Comparison of ENCODE assay signal across 9 cellular contexts in the genomic region with DNA sequence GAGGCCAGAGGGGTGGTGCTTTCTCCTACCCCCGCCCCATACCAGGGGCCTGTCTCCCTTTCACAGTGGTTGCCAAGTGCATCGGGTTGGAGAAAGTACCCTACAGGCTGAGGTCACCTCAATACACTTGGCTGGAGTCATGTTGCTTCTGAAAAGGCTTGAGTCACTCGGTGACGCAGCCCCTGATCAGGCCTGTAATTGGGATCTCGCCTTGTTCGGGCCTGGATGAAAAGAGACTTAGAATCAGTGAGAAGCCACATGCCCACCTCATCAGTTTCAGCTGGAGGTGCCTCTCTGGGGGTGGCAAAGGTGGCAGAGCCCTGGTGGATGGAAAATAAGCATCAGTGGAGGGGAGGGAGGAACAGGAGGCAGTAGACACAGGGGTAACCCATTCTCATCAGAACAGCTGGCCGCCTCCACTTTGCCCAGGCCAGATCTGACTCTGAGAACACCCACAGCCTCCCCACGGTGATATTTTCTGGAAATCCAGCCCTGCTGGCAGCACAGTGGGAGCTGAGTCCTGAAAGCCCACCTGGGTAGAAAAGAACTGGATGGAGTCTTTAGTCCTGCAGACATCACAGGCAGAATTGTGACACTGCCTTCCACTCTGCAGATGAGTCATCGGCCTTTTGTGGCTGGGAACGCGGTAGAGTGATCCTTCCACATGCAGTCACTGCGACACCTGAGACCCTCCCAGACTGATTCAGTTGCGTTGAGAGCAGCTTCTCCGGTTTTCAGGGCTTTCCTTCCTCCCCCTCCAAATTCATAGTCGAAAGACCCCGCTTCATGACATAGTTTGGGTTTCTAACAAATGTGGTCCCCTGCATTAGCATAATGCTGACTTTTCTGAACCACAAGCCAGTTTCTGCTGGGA.
DNase-seq lines count a peak whose midpoint lies in the region; TF ChIP-seq lines count a peak whose summit lies in the region.
"Had no signal": no experiment of that assay in that cellular context is flagged by ENCODE, and none has a peak within 500 bp of the region (broad histone marks: within the 10 kb centered on the region; RNA-seq: fewer than 3 reads in every experiment).

No MANE protein-coding gene starts in this region.

- H3K4me3 ChIP-seq in GM23248: peak overlapping the region; percentile 40; the same call in 1 of the 2 replicates
- no peak overlapping the region for H3K4me3 ChIP-seq in Loucy (ENCODE audit: low read length, poor library complexity, severe bottlenecking)
- no peak overlapping the region for H3K4me3 ChIP-seq in effector memory CD4-positive, alpha-beta T cell (ENCODE audit: insufficient read depth, low read depth, low read length, poor library complexity, severe bottlenecking)
- H3K4me3 ChIP-seq in neuronal stem cell (ENCODE audit: low read length in 2 of 2): no peak overlapping the region
- H3K4me3 ChIP-seq: dorsolateral prefrontal cortex had no signal

- H3K9me3 Mint-ChIP-seq in type B pancreatic cell: peaks cover 11% of the 10 kb centered on the region

- H3K9ac ChIP-seq in GM23248: peak overlapping the region; percentile 90
- H3K9ac ChIP-seq in Loucy (ENCODE audit: low read depth, low read length, poor library complexity, severe bottlenecking): no peak overlapping the region
- no peak overlapping the region for H3K9ac ChIP-seq in neuronal stem cell (ENCODE audit: low read depth, low read length, poor library complexity)

- H3K27me3 ChIP-seq in GM23248 (replicated peaks; ENCODE audit: insufficient read depth): no peaks in the 10 kb centered on the region
- peaks cover 36% of the 10 kb centered on the region for H3K27me3 ChIP-seq in Loucy (ENCODE audit: insufficient read depth, low read length, poor library complexity, severe bottlenecking)
- no peaks in the 10 kb centered on the region for H3K27me3 ChIP-seq in effector memory CD4-positive, alpha-beta T cell (replicated peaks; ENCODE audit: control insufficient read depth, insufficient read depth, low read length, poor library complexity, severe bottlenecking)
- no peaks in the 10 kb centered on the region for H3K27me3 ChIP-seq in neuronal stem cell (ENCODE audit: control insufficient read depth in 3 of 3, insufficient read depth in 3 of 3, low read depth in 1 of 3, low read length in 3 of 3)
- H3K27me3 ChIP-seq: dorsolateral prefrontal cortex had no signal

- H2AFZ ChIP-seq in GM23248: no peak overlapping the region
- H2AFZ ChIP-seq in Loucy (ENCODE audit: low read length): no peak overlapping the region
- H2AFZ ChIP-seq in neuronal stem cell (ENCODE audit: low read length): peak overlapping the region; percentile 3

- H3K4me1 Mint-ChIP-seq in type B pancreatic cell (ENCODE audit: unreplicated experiment): peaks cover 56% of the 10 kb centered on the region

- 10% methylated on average over 16 of the region's 16 CpGs for WGBS in GM23248 (ENCODE audit: low coverage in 1 of 2, low lambda C conversion rate in 2 of 2, missing lambda C conversion rate in 2 of 2), 2 experiments
- no CpG with 5 or more reads among the region's 16 CpGs for WGBS in neuronal stem cell (ENCODE audit: extremely low coverage in 2 of 2, insufficient read length in 2 of 2, insufficient replicate concordance in 1 of 2), 2 donors

- no peak overlapping the region for H2BK12ac ChIP-seq in neuronal stem cell (ENCODE audit: low read length)

- in situ Hi-C loops in GM23248 (cut with MboI): no loop called here

- H3K23ac ChIP-seq in neuronal stem cell (ENCODE audit: low read depth, low read length, poor library complexity): no peak overlapping the region

- H3K79me1 ChIP-seq in neuronal stem cell (ENCODE audit: low read depth, low read length): peaks cover 5% of the 10 kb centered on the region

- no peak overlapping the region for H2BK120ac ChIP-seq in neuronal stem cell (ENCODE audit: low read depth, low read length)

- no peak overlapping the region for H3K14ac ChIP-seq in neuronal stem cell (ENCODE audit: low read length)

- H3K27ac Mint-ChIP-seq in type B pancreatic cell: peak overlapping the region; percentile 67

- H3K4me1 ChIP-seq in GM23248 (ENCODE audit: insufficient read depth) (peaks cover 38% of the 10 kb centered on the region), Loucy (ENCODE audit: insufficient read depth, low read length, poor library complexity, severe bottlenecking) (peaks cover 36% of the 10 kb centered on the region), neuronal stem cell (ENCODE audit: control insufficient read depth in 2 of 2, insufficient read depth in 1 of 2, low read depth in 1 of 2, low read length in 2 of 2) (peaks cover 44 to 57% of the 10 kb centered on the region in 2 donors)
- peaks cover 33% of the 10 kb centered on the region for H3K4me1 ChIP-seq in effector memory CD4-positive, alpha-beta T cell (ENCODE audit: control insufficient read depth, insufficient read depth, low read length, poor library complexity, severe bottlenecking)

- H3K36me3 ChIP-seq in GM23248 (ENCODE audit: low read depth) (no peaks in the 10 kb centered on the region), Loucy (ENCODE audit: insufficient read depth, low read length) (no peaks in the 10 kb centered on the region), neuronal stem cell (replicated peaks in 1 of 2; ENCODE audit: control insufficient read depth in 2 of 2, insufficient read depth in 2 of 2, low read length in 2 of 2) (no peaks in the 10 kb centered on the region)
- no peaks in the 10 kb centered on the region for H3K36me3 ChIP-seq in effector memory CD4-positive, alpha-beta T cell (ENCODE audit: control insufficient read depth, insufficient read depth, low read length)

- H2BK15ac ChIP-seq in neuronal stem cell (ENCODE audit: low read length): no peak overlapping the region

- H2BK5ac ChIP-seq in neuronal stem cell (ENCODE audit: low read length): no peak overlapping the region

- peak overlapping the region; percentile 72 for H3K4me2 ChIP-seq in GM23248 (ENCODE audit: unreplicated experiment)
- H3K4me2 ChIP-seq in Loucy (ENCODE audit: low read depth, low read length, poor library complexity, severe bottlenecking): peak overlapping the region; percentile 39
- H3K4me2 ChIP-seq in neuronal stem cell (ENCODE audit: insufficient read depth, low read length, poor library complexity, severe bottlenecking): no peak overlapping the region

- H3K4me3 Mint-ChIP-seq in type B pancreatic cell: no peak overlapping the region

- no peaks in the 10 kb centered on the region for H3K9me3 ChIP-seq in GM23248 (ENCODE audit: low read depth)
- no peaks in the 10 kb centered on the region for H3K9me3 ChIP-seq in Loucy (ENCODE audit: insufficient read depth, low read depth, low read length)
- no peaks in the 10 kb centered on the region for H3K9me3 ChIP-seq in effector memory CD4-positive, alpha-beta T cell (ENCODE audit: control insufficient read depth, low read length)
- no peaks in the 10 kb centered on the region for H3K9me3 ChIP-seq in neuronal stem cell (replicated peaks in 1 of 2; ENCODE audit: control insufficient read depth in 2 of 2, insufficient read depth in 1 of 2, low read depth in 1 of 2, low read length in 2 of 2)

- H3K4ac ChIP-seq in neuronal stem cell (ENCODE audit: low read length): no peak overlapping the region

- peak overlapping the region; percentile 36 for H2AK5ac ChIP-seq in neuronal stem cell (ENCODE audit: low read depth, low read length)

- no peaks in the 10 kb centered on the region for H3K36me3 Mint-ChIP-seq in type B pancreatic cell

- H4K8ac ChIP-seq in neuronal stem cell (ENCODE audit: low read depth, low read length): no peak overlapping the region

- TF ChIP-seq CTCF in Loucy (conservative IDR thresholded peaks at IDR 0.05; ENCODE audit: low read length): no peak
- TF ChIP-seq CTCF in type B pancreatic cell (conservative IDR thresholded peaks at IDR 0.05): no peak

- H3K27ac ChIP-seq in GM23248: peak overlapping the region; percentile 99
- no peak overlapping the region for H3K27ac ChIP-seq in effector memory CD4-positive, alpha-beta T cell (ENCODE audit: insufficient read depth, low read length, poor library complexity, severe bottlenecking)
- peak overlapping the region; percentile 35 for H3K27ac ChIP-seq in neuronal stem cell (replicated peaks; ENCODE audit: low read length)

- no peaks in the 10 kb centered on the region for H3K27me3 Mint-ChIP-seq in type B pancreatic cell

- H4K91ac ChIP-seq in neuronal stem cell (ENCODE audit: low read depth, low read length, poor library complexity): no peak overlapping the region

- H3K79me2 ChIP-seq in GM23248 (ENCODE audit: insufficient read depth) (peaks cover 63% of the 10 kb centered on the region), Loucy (ENCODE audit: insufficient read depth, low read length) (peaks cover 11% of the 10 kb centered on the region; the same call in 1 of the 2 replicates)

- H3F3A ChIP-seq in GM23248 (ENCODE audit: insufficient read depth): peaks cover 30% of the 10 kb centered on the region
- no peaks in the 10 kb centered on the region for H3F3A ChIP-seq in Loucy (ENCODE audit: low read depth)

- DNase-seq in GDM1 (lab: John Stamatoyannopoulos, UW) (peak; percentile 7), GM23248 (peak; percentile 98), neuronal stem cell (ENCODE audit: low spot score) (peak; percentile 40), type B pancreatic cell (ENCODE audit: extremely low spot score, unreplicated experiment) (no peak), mesenteric fat pad (ENCODE audit: low spot score) (no peak)
- DNase-seq in activated CD4-positive, alpha-beta T cell treated with anti-CD3 and anti-CD28 coated beads, Interleukin-2, amount 50 U/mL, for 24 hours (ENCODE audit: low read depth in 1 of 2, low spot score in 1 of 2): peak; percentile 54 to 75
- DNase-seq in effector memory CD4-positive, alpha-beta T cell: peak; percentile 13 to 53 (median 43)

- peak overlapping the region; percentile 67 for H3K18ac ChIP-seq in neuronal stem cell (ENCODE audit: low read length)

- H4K20me1 ChIP-seq in GM23248 (ENCODE audit: insufficient read depth) (no peaks in the 10 kb centered on the region), Loucy (ENCODE audit: insufficient read depth, low read length, poor library complexity, severe bottlenecking) (peaks cover 83% of the 10 kb centered on the region)

- H3K9me2 ChIP-seq in GM23248 (ENCODE audit: insufficient read depth): no peaks in the 10 kb centered on the region
- no peaks in the 10 kb centered on the region for H3K9me2 ChIP-seq in Loucy (replicated peaks; ENCODE audit: low read depth, low read length)

Comparison
In these comparisons a context has a peak if more than half of its experiments do, and no peak if none do; other contexts are left out.
1. DNase-seq: peak in GDM1 (single experiment), GM23248 (single experiment), activated CD4-positive, alpha-beta T cell treated with anti-CD3 and anti-CD28 coated beads, Interleukin-2, amount 50 U/mL, for 24 hours (2 of 2), effector memory CD4-positive, alpha-beta T cell (3 of 3) and neuronal stem cell (single experiment); none in type B pancreatic cell (single experiment) and mesenteric fat pad (single experiment).